Comparison of ENCODE assay signal across 9 cellular contexts in genomic region chr17:40347319-40348135, GRCh38. TPM values are rescaled to one million over a fixed set of nuclear protein-coding genes. Genes with fewer than 3 reads are reported as not detected.
DNase-seq lines count a peak whose midpoint lies in the region; ATAC-seq and TF ChIP-seq lines count a peak whose summit lies in the region.
"Had no signal": no experiment of that assay in that cellular context is flagged by ENCODE, and none has a peak within 500 bp of the region (broad histone marks: within the 10 kb centered on the region; RNA-seq: fewer than 3 reads in every experiment).

No MANE protein-coding gene starts in this region.

- H3K27ac Mint-ChIP-seq in T-cell (peak overlapping the region; percentile 86 to 89), neural progenitor cell (no peak overlapping the region), glutamatergic neuron (ENCODE audit: unreplicated experiment) (no peak overlapping the region)

- no peaks in the 10 kb centered on the region for H3K27me3 Mint-ChIP-seq in T-cell
- H3K27me3 Mint-ChIP-seq in neural progenitor cell (ENCODE audit: insufficient read depth, low read depth), result peaks cover 9% of the 10 kb centered on the region
- peaks cover 28% of the 10 kb centered on the region for H3K27me3 Mint-ChIP-seq in glutamatergic neuron (ENCODE audit: unreplicated experiment)

- H3K9me3 ChIP-seq in BLaER1 treated with 17β-estradiol and CSF1 and Interleukin-3, amounts not matched to agents 10 nM and 100 nM (replicated peaks in 1 of 11), result no peaks in the 10 kb centered on the region
- H3K9me3 ChIP-seq in gastroesophageal sphincter (no peaks in the 10 kb centered on the region), neural progenitor cell (ENCODE audit: low read depth) (no peaks in the 10 kb centered on the region)

- ATAC-seq in T-cell (replicated peaks in 1 of 4), result no peak
- no peak for ATAC-seq in gastroesophageal sphincter
- ATAC-seq in HG02973 (IDR thresholded peaks at IDR 0.05; ENCODE audit: unreplicated experiment), result no peak
- ATAC-seq in sciatic nerve, result no peak

- no peak for DNase-seq in T-cell
- no peak for DNase-seq in neural progenitor cell (ENCODE audit: low spot score)
- DNase-seq in effector CD4-positive, alpha-beta T cell, result no peak
- no peak for DNase-seq in glutamatergic neuron
- DNase-seq in sciatic nerve (ENCODE audit: low spot score), result no peak

- WGBS in gastroesophageal sphincter (ENCODE audit: low coverage in 1 of 2), 2 donors, result 29% methylated on average over 7 of the region's 9 CpGs; no CpG with 5 or more reads in 1 of the 2 donors

- peak overlapping the region in 10 of 11 experiments; percentile 29 to 87 (median 74); a peak in 19 of 22 replicates for H3K27ac ChIP-seq in BLaER1 treated with 17β-estradiol and CSF1 and Interleukin-3, amounts not matched to agents 10 nM and 100 nM
- H3K27ac ChIP-seq in gastroesophageal sphincter, result peak overlapping the region in 3 of 4 donors; percentile 95 to 99 (median 97)
- no peak overlapping the region for H3K27ac ChIP-seq in neural progenitor cell

- no peaks in the 10 kb centered on the region for H3K79me2 ChIP-seq in neural progenitor cell (ENCODE audit: low read depth)

- H3K4me2 ChIP-seq in BLaER1 treated with 17β-estradiol and CSF1 and Interleukin-3, amounts not matched to agents 10 nM and 100 nM, result peak overlapping the region; percentile 92 to 100 (median 99)
- peak overlapping the region; percentile 98 for H3K4me2 ChIP-seq in neural progenitor cell

- intact Hi-C loops in sciatic nerve (cut with DNase I), result no loop called here

- H3K9me3 Mint-ChIP-seq in T-cell (no peaks in the 10 kb centered on the region), neural progenitor cell (no peaks in the 10 kb centered on the region), glutamatergic neuron (ENCODE audit: unreplicated experiment) (peaks cover 22% of the 10 kb centered on the region)

- TF ChIP-seq POLR2A in gastroesophageal sphincter (IDR thresholded peaks at IDR 0.05), result no peak

- H3F3A ChIP-seq in neural progenitor cell (ENCODE audit: low read depth), result peaks cover 34% of the 10 kb centered on the region

- H2AFZ ChIP-seq in neural progenitor cell (replicated peaks), result no peak overlapping the region

- no peaks in the 10 kb centered on the region for H3K27me3 ChIP-seq in BLaER1 treated with 17β-estradiol and CSF1 and Interleukin-3, amounts not matched to agents 10 nM and 100 nM
- H3K27me3 ChIP-seq in gastroesophageal sphincter (no peaks in the 10 kb centered on the region), neural progenitor cell (peaks cover 42% of the 10 kb centered on the region)

- POLR2A ChIA-PET in T-cell (lab: Charles Lee), result interaction anchor here in 1 of 2 donors (1.0 kb wide), 1 partner anchor 40 kb away, joined by 3 read pairs; no protein-coding TSS in a partner anchor

- H3K4me1 Mint-ChIP-seq in T-cell, result peaks cover 73 to 83% (median 74%) of the 10 kb centered on the region in 3 donors
- H3K4me1 Mint-ChIP-seq in neural progenitor cell, result peaks cover 88% of the 10 kb centered on the region
- H3K4me1 Mint-ChIP-seq in glutamatergic neuron (ENCODE audit: low read depth, unreplicated experiment), result peaks cover 43% of the 10 kb centered on the region

- peak overlapping the region in 2 of 3 donors; percentile 21 to 74 for H3K4me3 Mint-ChIP-seq in T-cell
- peak overlapping the region; percentile 55 for H3K4me3 Mint-ChIP-seq in neural progenitor cell
- no peak overlapping the region for H3K4me3 Mint-ChIP-seq in glutamatergic neuron (ENCODE audit: unreplicated experiment)

- H3K9ac ChIP-seq in BLaER1 treated with 17β-estradiol and CSF1 and Interleukin-3, amounts not matched to agents 10 nM and 100 nM, result peak overlapping the region; percentile 48 to 91 (median 65); a peak in 20 of 22 replicates
- no peak overlapping the region for H3K9ac ChIP-seq in neural progenitor cell

- no peak for TF ChIP-seq CTCF in gastroesophageal sphincter (IDR thresholded peaks at IDR 0.05)
- no peak for TF ChIP-seq CTCF in neural progenitor cell (IDR thresholded peaks at IDR 0.05)
- no peak for TF ChIP-seq CTCF in glutamatergic neuron (IDR thresholded peaks at IDR 0.05; ENCODE audit: partially characterized antibody, unreplicated experiment)

- H3K4me3 ChIP-seq in BLaER1 treated with 17β-estradiol and CSF1 and Interleukin-3, amounts not matched to agents 10 nM and 100 nM, result peak overlapping the region in 9 of 10 experiments; percentile 9 to 84 (median 44); a peak in 16 of 20 replicates
- H3K4me3 ChIP-seq in gastroesophageal sphincter, result peak overlapping the region in 1 of 2 donors; percentile 90
- no peak overlapping the region for H3K4me3 ChIP-seq in neural progenitor cell

- H3K36me3 ChIP-seq in BLaER1 treated with 17β-estradiol and CSF1 and Interleukin-3, amounts not matched to agents 10 nM and 100 nM, result peaks cover 15 to 46% (median 27%) of the 10 kb centered on the region in 11 experiments
- peaks cover 0 to 43% of the 10 kb centered on the region in 2 donors for H3K36me3 ChIP-seq in gastroesophageal sphincter
- no peaks in the 10 kb centered on the region for H3K36me3 ChIP-seq in neural progenitor cell

- H3K36me3 Mint-ChIP-seq in T-cell (peaks cover 27% of the 10 kb centered on the region), neural progenitor cell (peaks cover 7% of the 10 kb centered on the region), glutamatergic neuron (ENCODE audit: unreplicated experiment) (peaks cover 3% of the 10 kb centered on the region)

- H3K4me1 ChIP-seq in BLaER1 treated with 17β-estradiol and CSF1 and Interleukin-3, amounts not matched to agents 10 nM and 100 nM, result peaks cover 90 to 100% (median 99%) of the 10 kb centered on the region in 10 experiments
- H3K4me1 ChIP-seq in gastroesophageal sphincter, result peaks cover 16 to 100% (median 59%) of the 10 kb centered on the region in 3 donors
- H3K4me1 ChIP-seq in neural progenitor cell, result peaks cover 82% of the 10 kb centered on the region

- TF ChIP-seq EP300 in gastroesophageal sphincter (IDR thresholded peaks at IDR 0.05), result no peak

- CTCF ChIA-PET in T-cell (lab: Charles Lee), result interaction anchor here (0.7 to 1.1 kb wide), 2 partner anchors 30 to 212 kb away, joined by 3 to 7 read pairs; no protein-coding TSS in a partner anchor

- H4K20me1 ChIP-seq in BLaER1 treated with 17β-estradiol and CSF1 and Interleukin-3, amounts not matched to agents 10 nM and 100 nM, result peaks cover 24 to 97% (median 65%) of the 10 kb centered on the region in 11 experiments; a peak in 16 of 22 replicates
- peaks cover 84% of the 10 kb centered on the region for H4K20me1 ChIP-seq in neural progenitor cell (ENCODE audit: low read depth)

RNA-seq across cellular contexts. Expression of gene GJD3, which starts 17.0 kb away (rescaled TPM):
- total RNA-seq in T-cell, result not detected
- 1 to 10 TPM in 1 of 4 donors, not detected in 3; 2.5 TPM for total RNA-seq in gastroesophageal sphincter
- total RNA-seq in neural progenitor cell (ENCODE audit: low replicate concordance), result not detected in 2 replicates
- total RNA-seq in glutamatergic neuron (ENCODE audit: unreplicated experiment), result not detected
- not detected for total RNA-seq in sciatic nerve
- total RNA-seq: temporal lobe had no signal

RNA-seq across cellular contexts. Expression of gene RARA, which starts 38.5 kb away (rescaled TPM):
- total RNA-seq in T-cell (10 to 100 TPM; 46.8 to 90.7 (median 69.1) TPM), gastroesophageal sphincter (10 to 100 TPM; 18.5 to 41.8 (median 28.5) TPM), neural progenitor cell (ENCODE audit: low replicate concordance) (9.0 and 9.4 TPM in 2 replicates), glutamatergic neuron (ENCODE audit: unreplicated experiment) (26.2 TPM), sciatic nerve (74.4 TPM)

RNA-seq across cellular contexts. Expression of gene CDC6, which starts 59.8 kb away (rescaled TPM):
- total RNA-seq in T-cell (1 to 10 TPM; 1.3 to 3.2 (median 2.1) TPM), gastroesophageal sphincter (1 to 10 TPM in 2 of 4 donors, under 1 TPM in 1, not detected in 1; 0.54 to 2.2 (median 1.2) TPM), neural progenitor cell (ENCODE audit: low replicate concordance) (54.6 and 65.3 TPM in 2 replicates), glutamatergic neuron (ENCODE audit: unreplicated experiment) (4.7 TPM), sciatic nerve (1.0 TPM)

Comparison
In these comparisons a context has a peak if more than half of its experiments do, and no peak if none do; other contexts are left out.
1. H3K27ac Mint-ChIP-seq: peak in T-cell (2 of 2); none in neural progenitor cell (single experiment) and glutamatergic neuron (single experiment).